ENCODE assay signal across 7 cellular contexts in genomic region chr2:16281451-16282330, GRCh38.
A peak's percentile ranks its signal among the peaks of the same experiment; 100 is the strongest.
DNase-seq lines count a peak whose midpoint lies in the region; ATAC-seq and TF ChIP-seq lines count a peak whose summit lies in the region.

No MANE protein-coding gene starts in this region.

- DNase-seq in HCT116 (ENCODE audit: low read depth, low spot score) = peak; percentile 10
- DNase-seq in NCI-H748 (lab: John Stamatoyannopoulos, UW; ENCODE audit: unreplicated experiment) = peak; percentile 62
- DNase-seq in endothelial cell (ENCODE audit: low spot score) = peak; percentile 42
- peak; percentile 33 for DNase-seq in neural crest cell (ENCODE audit: low read depth, low spot score)
- no peak for DNase-seq in activated naive CD4-positive, alpha-beta T cell treated with anti-CD3 and anti-CD28 coated beads, Interleukin-2, amount 50 U/mL, for 16 hours

- H3K4me3 ChIP-seq in HCT116 (replicated peaks in 1 of 2; ENCODE audit: low read depth in 1 of 2, low read length in 2 of 2) = no peak overlapping the region

- H3K9me3 Mint-ChIP-seq in endothelial cell (ENCODE audit: unreplicated experiment) (no peaks in the 10 kb centered on the region), neural crest cell (no peaks in the 10 kb centered on the region)

- H3K4me1 ChIP-seq in HCT116 (ENCODE audit: control insufficient read depth in 1 of 2, insufficient read depth in 2 of 2, low read length in 2 of 2) = no peaks in the 10 kb centered on the region

- ATAC-seq in HCT116 (peak; percentile 88), GM21381 (IDR thresholded peaks at IDR 0.05; ENCODE audit: unreplicated experiment) (no peak)

- RAD21 ChIA-PET in HCT116 (lab: Charles Lee; ENCODE audit: low non-redundant PET in 1 of 2, low total read pairs in 2 of 2, uncharacterized antibody in 2 of 2, unreplicated experiment in 2 of 2) = interaction anchor here (0.8 to 2.0 kb wide), 2 partner anchors 342 kb away, joined by 7 to 8 read pairs; partner anchors contain the start of gene MYCN (in 1 of the 2)

- no peaks in the 10 kb centered on the region for H3K36me3 Mint-ChIP-seq in endothelial cell (ENCODE audit: low read depth, unreplicated experiment)
- no peaks in the 10 kb centered on the region for H3K36me3 Mint-ChIP-seq in neural crest cell (ENCODE audit: low read depth)

- peaks cover 9% of the 10 kb centered on the region; the same call in 1 of the 2 replicates for H3K27me3 ChIP-seq in HCT116 (ENCODE audit: insufficient read depth, low read length)

- no peak overlapping the region for H3K4me2 ChIP-seq in HCT116 (ENCODE audit: low read length)

- CTCF ChIA-PET in HCT116 (lab: Charles Lee) = interaction anchor here (1.0 to 1.2 kb wide), 2 partner anchors 342 to 421 kb away, joined by 3 to 24 read pairs; partner anchors contain the start of gene MYCN

- H3K79me2 ChIP-seq in HCT116 (ENCODE audit: insufficient read depth, low read length) = no peaks in the 10 kb centered on the region

- no peaks in the 10 kb centered on the region for H4K20me1 ChIP-seq in HCT116 (ENCODE audit: insufficient read depth)

- no peak overlapping the region for H3K27ac ChIP-seq in HCT116 (ENCODE audit: low read depth, low read length)

- BruUV-seq in HCT116 (replicated peaks; lab: Mats Ljungman, UMichigan) = no TSS peak

- TF ChIP-seq CTCF in GM12873 (IDR thresholded peaks at IDR 0.05; ENCODE audit: insufficient read depth, low read depth, low read length, missing control alignments) = peak; percentile 47
- TF ChIP-seq CTCF in HCT116 (IDR thresholded peaks at IDR 0.05 in 2 of 3, conservative IDR thresholded peaks at IDR 0.05 in 1 of 3; ENCODE audit: borderline replicate concordance in 1 of 3, insufficient read depth in 1 of 3, low read depth in 2 of 3, low read length in 2 of 3) = peak; percentile 27 to 51 (median 46); a peak in 5 of 6 replicates
- TF ChIP-seq CTCF in endothelial cell (IDR thresholded peaks at IDR 0.05; ENCODE audit: unreplicated experiment) = no peak
- TF ChIP-seq CTCF in neural crest cell (conservative IDR thresholded peaks at IDR 0.05) = peak; percentile 71

- no peaks in the 10 kb centered on the region for H3K36me3 ChIP-seq in HCT116 (ENCODE audit: control insufficient read depth in 1 of 2, insufficient read depth in 2 of 2, low read length in 2 of 2)

- H3K27me3 Mint-ChIP-seq in endothelial cell (ENCODE audit: unreplicated experiment) = peaks cover 4% of the 10 kb centered on the region
- no peaks in the 10 kb centered on the region for H3K27me3 Mint-ChIP-seq in neural crest cell (ENCODE audit: low read depth)

- no peak for TF ChIP-seq POLR2A in HCT116 (IDR thresholded peaks at IDR 0.05; ENCODE audit: borderline replicate concordance, extremely low read depth, insufficient read depth, insufficient read length)

- H3K9me2 ChIP-seq in HCT116 (ENCODE audit: insufficient read depth) = no peaks in the 10 kb centered on the region

- H3K4me1 Mint-ChIP-seq in endothelial cell (ENCODE audit: unreplicated experiment) = no peaks in the 10 kb centered on the region
- peaks cover 30% of the 10 kb centered on the region for H3K4me1 Mint-ChIP-seq in neural crest cell

- no peak overlapping the region for H2AFZ ChIP-seq in HCT116 (ENCODE audit: low read depth, low read length, poor library complexity, severe bottlenecking)

- H3K27ac Mint-ChIP-seq in endothelial cell (ENCODE audit: unreplicated experiment) = no peak overlapping the region
- H3K27ac Mint-ChIP-seq in neural crest cell (ENCODE audit: unreplicated experiment) = no peak overlapping the region

- H3K9me3 ChIP-seq in HCT116 (ENCODE audit: control insufficient read depth in 1 of 2, insufficient read depth in 1 of 2, low read depth in 1 of 2, low read length in 2 of 2) = no peaks in the 10 kb centered on the region

- no peak overlapping the region for H3K4me3 Mint-ChIP-seq in endothelial cell (ENCODE audit: unreplicated experiment)
- no peak overlapping the region for H3K4me3 Mint-ChIP-seq in neural crest cell

- H3K9ac ChIP-seq in HCT116 (ENCODE audit: low read length) = no peak overlapping the region

- POLR2A ChIA-PET in HCT116 (lab: Charles Lee) = no interaction called here

- TF ChIP-seq RAD21 in HCT116 (IDR thresholded peaks at IDR 0.05; ENCODE audit: low read depth) = peak; percentile 55

- intact Hi-C loops in HCT116 (cut with micrococcal nuclease) = loop anchor here (1.0 kb wide), 2 partner anchors 342 to 644 kb away; no protein-coding TSS in a partner anchor

TF ChIP-seq in HCT116, 20 proteins besides CTCF, POLR2A, EP300 and RAD21:
- TF ChIP-seq EGR1 (IDR thresholded peaks at IDR 0.05; ENCODE audit: low read depth) = no peak
- TF ChIP-seq REST (IDR thresholded peaks at IDR 0.05; ENCODE audit: low read depth) = no peak
- TF ChIP-seq ZFX (IDR thresholded peaks at IDR 0.05) = no peak
- no peak for TF ChIP-seq EZH2phosphoT487 (IDR thresholded peaks at IDR 0.05; ENCODE audit: borderline replicate concordance)
- TF ChIP-seq CBX3 (IDR thresholded peaks at IDR 0.05; ENCODE audit: low read depth) = no peak
- TF ChIP-seq SIN3A (IDR thresholded peaks at IDR 0.05; ENCODE audit: low read depth) = no peak
- no peak for TF ChIP-seq POLR2AphosphoS5 (IDR thresholded peaks at IDR 0.05; ENCODE audit: low read depth, low read length)
TF ChIP-seq in HCT116: peak in this region for 0.
